17 cellular contexts compared by ENCODE assay signal in genomic region chr11:31652528-31652927, GRCh38.
A peak's percentile ranks its signal among the peaks of the same experiment; 100 is the strongest.
DNase-seq lines count a peak whose midpoint lies in the region; ATAC-seq and FAIRE-seq lines count a peak whose summit lies in the region.
"Had no signal": no experiment of that assay in that cellular context is flagged by ENCODE, and none has a peak within 500 bp of the region (broad histone marks: within the 10 kb centered on the region; RNA-seq: fewer than 3 reads in every experiment).

No MANE protein-coding gene starts in this region.

- no peaks in the 10 kb centered on the region for H3K27me3 Mint-ChIP-seq in activated T-helper 2 cell treated with anti-CD3 and anti-CD28 coated beads, Interferon-gamma antibody, Interleukin-2, Interleukin-4, amounts not matched to agents 10 μg/mL and 5 μg/mL and 100 μg/mL, durations not matched to agents 14 hours and 24 hours and 36 hours (ENCODE audit: low read depth)
- H3K27me3 Mint-ChIP-seq: stimulated activated naive CD8-positive, alpha-beta T cell treated with anti-CD3 and anti-CD28 coated beads, Interleukin-15, amount 100 ng/mL, for 72 hours; T-helper 17 cell had no signal

- H3K9me3 Mint-ChIP-seq in activated T-helper 2 cell treated with anti-CD3 and anti-CD28 coated beads, Interferon-gamma antibody, Interleukin-2, Interleukin-4, amounts not matched to agents 10 μg/mL and 5 μg/mL and 100 μg/mL, durations not matched to agents 14 hours and 24 hours and 36 hours, result no peaks in the 10 kb centered on the region
- H3K9me3 Mint-ChIP-seq: stimulated activated naive CD8-positive, alpha-beta T cell treated with anti-CD3 and anti-CD28 coated beads, Interleukin-15, amount 100 ng/mL, for 72 hours had no signal

- FAIRE-seq in RCC 7860 (lab: Jason Lieb, UNC), result no peak

- DNase-seq in RCC 7860 (ENCODE audit: low spot score) (peak; percentile 8), mesenteric fat pad (ENCODE audit: low spot score) (no peak), Right ventricle myocardium inferior (ENCODE audit: missing footprints) (no peak), NCI-H524 treated with DMSO at 0.1 percent for 48 hours (lab: John Stamatoyannopoulos, UW) (no peak)
- DNase-seq in activated T-helper 2 cell treated with anti-CD3 and anti-CD28 coated beads, Interferon-gamma antibody, Interleukin-2, Interleukin-4, amounts not matched to agents 10 μg/mL and 5 μg/mL and 100 μg/mL, durations not matched to agents 14 hours and 24 hours and 36 hours (ENCODE audit: low spot score), result no peak
- DNase-seq: activated CD4-positive, alpha-beta T cell treated with anti-CD3 and anti-CD28 coated beads, Interleukin-2, amount 50 U/mL, for 4 hours; activated gamma-delta T cell treated with Interleukin-2 at 50 U/mL for 16 hours; BE2C; GM23248; KG1; NCI-H1694; NCI-H524; stimulated activated naive CD8-positive, alpha-beta T cell treated with anti-CD3 and anti-CD28 coated beads, Interleukin-15, amount 100 ng/mL, for 72 hours; T-helper 17 cell had no signal

- H3K4me1 Mint-ChIP-seq in activated T-helper 2 cell treated with anti-CD3 and anti-CD28 coated beads, Interferon-gamma antibody, Interleukin-2, Interleukin-4, amounts not matched to agents 10 μg/mL and 5 μg/mL and 100 μg/mL, durations not matched to agents 14 hours and 24 hours and 36 hours (ENCODE audit: low read depth), result peaks cover 1% of the 10 kb centered on the region
- H3K4me1 Mint-ChIP-seq: T-helper 17 cell had no signal

- H3K36me3 Mint-ChIP-seq in activated T-helper 2 cell treated with anti-CD3 and anti-CD28 coated beads, Interferon-gamma antibody, Interleukin-2, Interleukin-4, amounts not matched to agents 10 μg/mL and 5 μg/mL and 100 μg/mL, durations not matched to agents 14 hours and 24 hours and 36 hours (ENCODE audit: low read depth), result no peaks in the 10 kb centered on the region

- H3K4me3 Mint-ChIP-seq in activated T-helper 2 cell treated with anti-CD3 and anti-CD28 coated beads, Interferon-gamma antibody, Interleukin-2, Interleukin-4, amounts not matched to agents 10 μg/mL and 5 μg/mL and 100 μg/mL, durations not matched to agents 14 hours and 24 hours and 36 hours (ENCODE audit: low read depth), result no peak overlapping the region
- H3K4me3 Mint-ChIP-seq: stimulated activated naive CD8-positive, alpha-beta T cell treated with anti-CD3 and anti-CD28 coated beads, Interleukin-15, amount 100 ng/mL, for 72 hours; T-helper 17 cell had no signal

- intact Hi-C loops in Right ventricle myocardium inferior (cut with DNase I), result no loop called here
- intact Hi-C loops in activated T-helper 2 cell treated with anti-CD3 and anti-CD28 coated beads, Interferon-gamma antibody, Interleukin-2, Interleukin-4, amounts not matched to agents 10 μg/mL and 5 μg/mL and 100 μg/mL, durations not matched to agents 14 hours and 24 hours and 36 hours (cut with micrococcal nuclease), result no loop called here

- ATAC-seq in GM18511 (IDR thresholded peaks at IDR 0.05; ENCODE audit: unreplicated experiment), result peak; percentile 73
- peak; percentile 84 for ATAC-seq in GM21360 (IDR thresholded peaks at IDR 0.05; ENCODE audit: unreplicated experiment)
- ATAC-seq in HG02884 (IDR thresholded peaks at IDR 0.05; ENCODE audit: unreplicated experiment), result peak; percentile 68
- ATAC-seq in Right ventricle myocardium inferior, result no peak
- ATAC-seq: stimulated activated naive CD8-positive, alpha-beta T cell treated with anti-CD3 and anti-CD28 coated beads, Interleukin-15, amount 100 ng/mL, for 72 hours; T-helper 17 cell had no signal

- H3K27ac Mint-ChIP-seq in activated T-helper 2 cell treated with anti-CD3 and anti-CD28 coated beads, Interferon-gamma antibody, Interleukin-2, Interleukin-4, amounts not matched to agents 10 μg/mL and 5 μg/mL and 100 μg/mL, durations not matched to agents 14 hours and 24 hours and 36 hours, result no peak overlapping the region
- H3K27ac Mint-ChIP-seq: T-helper 17 cell had no signal
